8 cellular contexts compared by ENCODE assay signal in genomic region chr15:38414351-38414750, GRCh38. TPM values are rescaled to one million over a fixed set of nuclear protein-coding genes. Genes with fewer than 3 reads are reported as not detected.
DNase-seq lines count a peak whose midpoint lies in the region; ATAC-seq and TF ChIP-seq lines count a peak whose summit lies in the region.

No MANE protein-coding gene starts in this region.

- no peaks in the 10 kb centered on the region for H3K4me1 ChIP-seq in BE2C
- H3K4me1 ChIP-seq in SJCRH30 = no peaks in the 10 kb centered on the region
- H3K4me1 ChIP-seq in mucosa of descending colon (ENCODE audit: low read depth) = no peaks in the 10 kb centered on the region

- ATAC-seq in mucosa of descending colon (peak; percentile 69), GM21526 (IDR thresholded peaks at IDR 0.05; ENCODE audit: low FRiP score, unreplicated experiment) (no peak)

- peak; percentile 32 for DNase-seq in BE2C
- peak; percentile 5 for DNase-seq in GOT3 (lab: John Stamatoyannopoulos, UW)
- DNase-seq in SJCRH30 = peak; percentile 40 to 70
- peak; percentile 33 to 46 for DNase-seq in erythroblast (lab: John Stamatoyannopoulos, UW)
- DNase-seq in mucosa of descending colon = peak; percentile 36 to 47 (median 39)
- DNase-seq in NCI-H345 treated with DMSO at 0.1 percent for 48 hours (lab: John Stamatoyannopoulos, UW; ENCODE audit: unreplicated experiment) = no peak
- no peak for DNase-seq in activated CD4-positive, alpha-beta T cell treated with anti-CD3 and anti-CD28 coated beads for 1 hour

- H3K27me3 ChIP-seq in BE2C (peaks cover 9% of the 10 kb centered on the region), SJCRH30 (no peaks in the 10 kb centered on the region; the same call in 1 of the 2 replicates)

- H3K9me3 ChIP-seq in BE2C (no peaks in the 10 kb centered on the region), SJCRH30 (replicated peaks) (no peaks in the 10 kb centered on the region), mucosa of descending colon (no peaks in the 10 kb centered on the region)

- TF ChIP-seq POLR2A in erythroblast (IDR thresholded peaks at IDR 0.05; ENCODE audit: low read length) = no peak

- intact Hi-C loops in mucosa of descending colon (cut with DNase I, micrococcal nuclease) = no loop called here

- H3K36me3 ChIP-seq in BE2C (no peaks in the 10 kb centered on the region), SJCRH30 (no peaks in the 10 kb centered on the region), mucosa of descending colon (ENCODE audit: low read depth) (no peaks in the 10 kb centered on the region)

- H3K4me3 ChIP-seq in BE2C (ENCODE audit: low read depth, low read length) = no peak overlapping the region
- no peak overlapping the region for H3K4me3 ChIP-seq in SJCRH30
- H3K4me3 ChIP-seq in mucosa of descending colon = no peak overlapping the region

- peak; percentile 68 for TF ChIP-seq CTCF in BE2C (IDR thresholded peaks at IDR 0.05; ENCODE audit: low read depth, low read length)
- no peak for TF ChIP-seq CTCF in mucosa of descending colon (IDR thresholded peaks at IDR 0.05)

- H3K27ac ChIP-seq in SJCRH30 = no peak overlapping the region

RNA-seq across cellular contexts. Expression of gene FAM98B, which starts 39.6 kb away (rescaled TPM):
- 18.3 TPM for polyA plus RNA-seq in BE2C (2012; ENCODE audit: insufficient read depth, insufficient read length, low read depth)
- 22.4 and 27.2 TPM in 2 replicates for total RNA-seq in SJCRH30 (2014; rRNA removed; shearing (Covaris generic))
- total RNA-seq in mucosa of descending colon = 10 to 100 TPM; 15.8 to 29.7 (median 21.9) TPM

Comparison
In these comparisons a context has a peak if more than half of its experiments do, and no peak if none do; other contexts are left out.
1. DNase-seq: peak in BE2C (single experiment), GOT3 (single experiment), SJCRH30 (2 of 2), erythroblast (2 of 2) and mucosa of descending colon (3 of 3); none in NCI-H345 treated with DMSO at 0.1 percent for 48 hours (single experiment) and activated CD4-positive, alpha-beta T cell treated with anti-CD3 and anti-CD28 coated beads for 1 hour (single experiment).